20 cellular contexts compared by ENCODE assay signal in genomic region chr5:22079002-22079401, GRCh38.
A peak's percentile ranks its signal among the peaks of the same experiment; 100 is the strongest.
DNase-seq lines count a peak whose midpoint lies in the region; ATAC-seq, FAIRE-seq and TF ChIP-seq lines count a peak whose summit lies in the region.
"Had no signal": no experiment of that assay in that cellular context is flagged by ENCODE, and none has a peak within 500 bp of the region (broad histone marks: within the 10 kb centered on the region; RNA-seq: fewer than 3 reads in every experiment).

No MANE protein-coding gene starts in this region.

- H3K18ac ChIP-seq in IMR-90 (ENCODE audit: low read depth, low read length) = no peak overlapping the region

- no peak for DNase-seq in HepG2 (ENCODE audit: low spot score)
- no peak for DNase-seq in right lobe of liver
- no peak for DNase-seq in IMR-90
- DNase-seq in NCI-H1694 (lab: John Stamatoyannopoulos, UW) = no peak
- DNase-seq: 8988T; AML-193; Caco-2; Calu3; CD4-positive, alpha-beta T cell; CD8-positive, alpha-beta T cell; DMS79 treated with DMSO at 0.1 percent for 48 hours; GF-D8 had no signal

- H3K4ac ChIP-seq in IMR-90 (ENCODE audit: low read depth, low read length) = no peak overlapping the region

- intact Hi-C loops in HepG2 (cut with micrococcal nuclease; ENCODE audit: unreplicated experiment) (no loop called here), right lobe of liver (cut with DNase I) (no loop called here), IMR-90 (cut with micrococcal nuclease) (no loop called here)

- no peak overlapping the region for H4K91ac ChIP-seq in IMR-90 (ENCODE audit: insufficient read depth, low read depth, low read length)

- ATAC-seq in HepG2 = no peak
- no peak for ATAC-seq in right lobe of liver
- ATAC-seq in IMR-90 (ENCODE audit: low read depth) = no peak
- no peak for ATAC-seq in GM21381 (IDR thresholded peaks at IDR 0.05; ENCODE audit: unreplicated experiment)
- ATAC-seq: CD8-positive, alpha-beta T cell had no signal

- H3K36me3 ChIP-seq in HepG2 (replicated peaks in 1 of 2; ENCODE audit: control insufficient read depth in 1 of 2, insufficient read depth in 2 of 2, low read length in 2 of 2) (no peaks in the 10 kb centered on the region), right lobe of liver (no peaks in the 10 kb centered on the region), IMR-90 (ENCODE audit: control insufficient read depth, insufficient read depth, low read length) (no peaks in the 10 kb centered on the region)
- H3K36me3 ChIP-seq: BLaER1 treated with 17β-estradiol and CSF1 and Interleukin-3, amounts not matched to agents 10 nM and 100 nM had no signal

- H3K14ac ChIP-seq in IMR-90 (replicated peaks; ENCODE audit: low read depth, low read length) = no peak overlapping the region

- POLR2A ChIA-PET in HepG2 (lab: Yijun Ruan, JAX) = no interaction called here
- POLR2A ChIA-PET in IMR-90 (lab: Charles Lee; ENCODE audit: unreplicated experiment) = no interaction called here

- BruUV-seq in HepG2 (replicated peaks; lab: Mats Ljungman, UMichigan) (no TSS peak), IMR-90 (replicated peaks; lab: Mats Ljungman, UMichigan) (no TSS peak)

- H3K4me2 ChIP-seq in HepG2 (ENCODE audit: low read depth, low read length) = no peak overlapping the region
- no peak overlapping the region for H3K4me2 ChIP-seq in IMR-90 (ENCODE audit: low read depth, low read length)
- H3K4me2 ChIP-seq: BLaER1 treated with 17β-estradiol and CSF1 and Interleukin-3, amounts not matched to agents 10 nM and 100 nM had no signal

- no peak overlapping the region for H3K9ac ChIP-seq in HepG2 (ENCODE audit: insufficient read depth, low read depth, low read length)
- no peak overlapping the region for H3K9ac ChIP-seq in IMR-90 (ENCODE audit: low read depth, low read length)
- H3K9ac ChIP-seq: BLaER1 treated with 17β-estradiol and CSF1 and Interleukin-3, amounts not matched to agents 10 nM and 100 nM had no signal

- no peak overlapping the region for H2AFZ ChIP-seq in HepG2 (ENCODE audit: low read length)
- H2AFZ ChIP-seq in IMR-90 (replicated peaks; ENCODE audit: low read length, poor library complexity) = no peak overlapping the region

- no peak overlapping the region for H2AK5ac ChIP-seq in IMR-90 (ENCODE audit: low read depth, low read length)

- H2BK5ac ChIP-seq in IMR-90 (ENCODE audit: low read depth, low read length, poor library complexity, severe bottlenecking) = no peak overlapping the region

- H4K8ac ChIP-seq in IMR-90 (ENCODE audit: low read depth in 2 of 2, low read length in 2 of 2) = no peak overlapping the region

- no peaks in the 10 kb centered on the region for H3K4me1 ChIP-seq in HepG2 (ENCODE audit: insufficient read depth, low read length)
- no peaks in the 10 kb centered on the region for H3K4me1 ChIP-seq in right lobe of liver
- H3K4me1 ChIP-seq in IMR-90 (ENCODE audit: control insufficient read depth, insufficient read depth, low read length) = no peaks in the 10 kb centered on the region
- H3K4me1 ChIP-seq: BLaER1 treated with 17β-estradiol and CSF1 and Interleukin-3, amounts not matched to agents 10 nM and 100 nM; Caco-2 had no signal

- H2AK9ac ChIP-seq in IMR-90 (replicated peaks; ENCODE audit: low read depth, low read length, poor library complexity) = no peak overlapping the region

- TF ChIP-seq EP300 in HepG2 (IDR thresholded peaks at IDR 0.05; ENCODE audit: low read depth in 2 of 2, low read length in 2 of 2) (no peak), HepG2 (CRISPR knock-in tag; IDR thresholded peaks at IDR 0.05; ENCODE audit: borderline replicate concordance) (no peak)

- no peak overlapping the region for H3K56ac ChIP-seq in IMR-90 (ENCODE audit: extremely low read depth, insufficient read depth, low read length)

- TF ChIP-seq CTCF in HepG2 (CRISPR knock-in tag; IDR thresholded peaks at IDR 0.05) = no peak
- no peak for TF ChIP-seq CTCF in right lobe of liver (IDR thresholded peaks at IDR 0.05)
- no peak for TF ChIP-seq CTCF in IMR-90 (conservative IDR thresholded peaks at IDR 0.05; ENCODE audit: low read depth, low read length)

- in situ Hi-C loops in HepG2 (cut with HindIII; ENCODE audit: extremely low pct_ligation_motif_present, low pct_unique_long_range_greater_than_20kb) = no loop called here
- in situ Hi-C loops in IMR-90 (cut with MboI; ENCODE audit: low sequenced_read_pairs) = no loop called here

- H3K27me3 ChIP-seq in HepG2 (ENCODE audit: control insufficient read depth in 1 of 2, insufficient read depth in 2 of 2, low read length in 2 of 2) (no peaks in the 10 kb centered on the region; a peak in 1 of 5 replicates), right lobe of liver (no peaks in the 10 kb centered on the region), IMR-90 (ENCODE audit: control insufficient read depth, insufficient read depth, low read length) (no peaks in the 10 kb centered on the region)
- H3K27me3 ChIP-seq: BLaER1 treated with 17β-estradiol and CSF1 and Interleukin-3, amounts not matched to agents 10 nM and 100 nM had no signal

- H3K79me2 ChIP-seq in HepG2 (ENCODE audit: insufficient read depth, low read length) = no peaks in the 10 kb centered on the region

- TF ChIP-seq POLR2A in HepG2 (IDR thresholded peaks at IDR 0.05; ENCODE audit: insufficient read depth in 1 of 2, low read depth in 2 of 2, low read length in 2 of 2) = no peak
- no peak for TF ChIP-seq POLR2A in right lobe of liver (IDR thresholded peaks at IDR 0.05)
- TF ChIP-seq POLR2A in IMR-90 (IDR thresholded peaks at IDR 0.05; ENCODE audit: low read depth, low read length) = no peak

- H2BK120ac ChIP-seq in IMR-90 (ENCODE audit: low read depth, low read length) = no peak overlapping the region

- no peak overlapping the region for H3K23ac ChIP-seq in IMR-90 (ENCODE audit: low read depth, low read length)

- TF ChIP-seq RAD21 in HepG2 (CRISPR knock-in tag; IDR thresholded peaks at IDR 0.05) (no peak), IMR-90 (IDR thresholded peaks at IDR 0.05; ENCODE audit: low read length) (no peak)

- H4K20me1 ChIP-seq in HepG2 (ENCODE audit: insufficient read depth, low read length) = no peaks in the 10 kb centered on the region
- H4K20me1 ChIP-seq in IMR-90 (ENCODE audit: insufficient read depth, low read length) = no peaks in the 10 kb centered on the region
- H4K20me1 ChIP-seq: BLaER1 treated with 17β-estradiol and CSF1 and Interleukin-3, amounts not matched to agents 10 nM and 100 nM had no signal

- H2BK15ac ChIP-seq in IMR-90 (ENCODE audit: low read depth, low read length) = no peak overlapping the region

- no peak overlapping the region for H3K4me3 ChIP-seq in HepG2 (replicated peaks in 1 of 3; ENCODE audit: insufficient read depth in 1 of 3, low read depth in 2 of 3, low read length in 3 of 3)
- H3K4me3 ChIP-seq in right lobe of liver = no peak overlapping the region
- no peak overlapping the region for H3K4me3 ChIP-seq in IMR-90 (ENCODE audit: insufficient read depth, low read depth, low read length)
- H3K4me3 ChIP-seq: BLaER1 treated with 17β-estradiol and CSF1 and Interleukin-3, amounts not matched to agents 10 nM and 100 nM had no signal

- FAIRE-seq in HepG2 (lab: Jason Lieb, UNC) = no peak
- FAIRE-seq: A204.1, D721Med, G401.6, GM12891, GM19239 had no signal

- no peaks in the 10 kb centered on the region for H3K79me1 ChIP-seq in IMR-90 (ENCODE audit: low read depth in 1 of 2, low read length in 2 of 2)

- H3K9me3 ChIP-seq in HepG2 (ENCODE audit: low read length) = no peaks in the 10 kb centered on the region
- no peaks in the 10 kb centered on the region for H3K9me3 ChIP-seq in right lobe of liver
- H3K9me3 ChIP-seq in IMR-90 (ENCODE audit: control insufficient read depth, insufficient read depth, low read length) = no peaks in the 10 kb centered on the region
- H3K9me3 ChIP-seq: BLaER1 treated with 17β-estradiol and CSF1 and Interleukin-3, amounts not matched to agents 10 nM and 100 nM; Caco-2 had no signal

- no peak overlapping the region for H2BK20ac ChIP-seq in IMR-90 (ENCODE audit: low read depth, low read length)

- no peak overlapping the region for H4K5ac ChIP-seq in IMR-90 (ENCODE audit: low read depth, low read length)

- dilution Hi-C loops in IMR-90 (cut with HindIII; ENCODE audit: low sequenced_read_pairs, unreplicated experiment) = no loop called here

- no peak overlapping the region for H3K27ac ChIP-seq in HepG2 (ENCODE audit: extremely low read length, insufficient read depth, low read length)
- no peak overlapping the region for H3K27ac ChIP-seq in right lobe of liver
- no peak overlapping the region for H3K27ac ChIP-seq in IMR-90 (ENCODE audit: insufficient read depth, low read length)
- H3K27ac ChIP-seq: BLaER1 treated with 17β-estradiol and CSF1 and Interleukin-3, amounts not matched to agents 10 nM and 100 nM; C4-2B had no signal

- H3K9me1 ChIP-seq in IMR-90 (ENCODE audit: insufficient read depth, low read length) = no peaks in the 10 kb centered on the region

- CTCF ChIA-PET in HepG2 (lab: Yijun Ruan, JAX; ENCODE audit: low intra/inter-chr PET ratio, low total read pairs) (no interaction called here), IMR-90 (lab: Yijun Ruan, JAX) (no interaction called here)

TF ChIP-seq in HepG2, 621 proteins besides CTCF, POLR2A, EP300 and RAD21:
- TF ChIP-seq MAFK (conservative IDR thresholded peaks at IDR 0.05 in 1 of 2, IDR thresholded peaks at IDR 0.05 in 1 of 2; ENCODE audit: low read length in 2 of 2) (peak; percentile 54 to 77), MAFF (IDR thresholded peaks at IDR 0.05; ENCODE audit: low read depth, low read length) (peak; percentile 71), RXRA (CRISPR knock-in tag; IDR thresholded peaks at IDR 0.05) (no peak)

TF ChIP-seq in IMR-90, 13 proteins besides CTCF, POLR2A, EP300 and RAD21:
- no peak for TF ChIP-seq SMC3 (IDR thresholded peaks at IDR 0.05; ENCODE audit: low read depth, low read length)
- peak; percentile 50; the same call in 1 of the 2 replicates for TF ChIP-seq MAFK (IDR thresholded peaks at IDR 0.05; ENCODE audit: low read depth, low read length)
- TF ChIP-seq BHLHE40 (IDR thresholded peaks at IDR 0.05; ENCODE audit: low read depth, low read length) = no peak
- TF ChIP-seq FOS (IDR thresholded peaks at IDR 0.05; ENCODE audit: low read depth, low read length) = no peak
- TF ChIP-seq USF2 (IDR thresholded peaks at IDR 0.05; ENCODE audit: low read depth, low read length) = no peak
